ENCODE assay signal across 10 cellular contexts in the genomic region with DNA sequence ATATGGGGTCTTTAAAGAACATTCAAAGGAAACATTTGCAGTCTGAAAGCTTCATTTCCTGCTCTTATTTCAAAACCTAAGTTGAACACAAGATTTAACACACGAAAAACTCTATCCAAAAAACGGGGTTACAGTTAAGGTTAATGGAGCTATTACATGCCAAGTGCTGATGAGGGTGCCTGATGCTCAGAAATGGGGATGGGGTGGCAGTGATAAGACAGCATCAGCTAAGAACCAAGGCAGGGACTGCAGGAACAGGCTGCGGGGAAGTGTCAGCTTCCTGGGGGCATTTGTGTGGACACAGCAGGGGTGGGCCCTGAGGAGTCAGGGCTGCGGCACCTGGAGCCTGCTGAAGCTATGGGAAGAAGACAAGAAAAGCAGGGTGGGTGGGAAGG. TPM values are rescaled to one million over a fixed set of nuclear protein-coding genes. Genes with fewer than 3 reads are reported as not detected.
DNase-seq lines count a peak whose midpoint lies in the region; ATAC-seq lines count a peak whose summit lies in the region.
"Had no signal": no experiment of that assay in that cellular context is flagged by ENCODE, and none has a peak within 500 bp of the region (broad histone marks: within the 10 kb centered on the region; RNA-seq: fewer than 3 reads in every experiment).

No MANE protein-coding gene starts in this region.

- POLR2A ChIA-PET in activated CD4-positive, alpha-beta memory T cell treated with anti-CD3 and anti-CD28 coated beads for 36 hours (lab: Charles Lee), result interaction anchor here (1.0 kb wide), 1 partner anchor 12 kb away, joined by 4 read pairs; a partner anchor contains a TSS

- H3K36me3 Mint-ChIP-seq in T-helper 2 cell treated with Interferon-gamma antibody and Interleukin-4, amounts not matched to agents 5 μg/mL and 100 μg/mL, for 36 hours (ENCODE audit: low read depth), result peaks cover 10% of the 10 kb centered on the region
- H3K36me3 Mint-ChIP-seq in activated CD4-positive, alpha-beta memory T cell treated with anti-CD3 and anti-CD28 coated beads for 36 hours, result no peaks in the 10 kb centered on the region

- intact Hi-C loops in activated CD4-positive, alpha-beta memory T cell treated with anti-CD3 and anti-CD28 coated beads for 36 hours (cut with micrococcal nuclease), result no loop called here

- no peaks in the 10 kb centered on the region for H3K27me3 Mint-ChIP-seq in T-helper 2 cell treated with Interferon-gamma antibody and Interleukin-4, amounts not matched to agents 5 μg/mL and 100 μg/mL, for 36 hours (ENCODE audit: low read depth)
- no peaks in the 10 kb centered on the region for H3K27me3 Mint-ChIP-seq in activated CD4-positive, alpha-beta memory T cell treated with anti-CD3 and anti-CD28 coated beads for 36 hours
- H3K27me3 Mint-ChIP-seq in stimulated activated naive CD8-positive, alpha-beta T cell treated with anti-CD3 and anti-CD28 coated beads, Interleukin-15, amount 100 ng/mL, for 72 hours, result no peaks in the 10 kb centered on the region

- no peaks in the 10 kb centered on the region for H3K9me3 Mint-ChIP-seq in T-helper 2 cell treated with Interferon-gamma antibody and Interleukin-4, amounts not matched to agents 5 μg/mL and 100 μg/mL, for 36 hours
- no peaks in the 10 kb centered on the region for H3K9me3 Mint-ChIP-seq in activated CD4-positive, alpha-beta memory T cell treated with anti-CD3 and anti-CD28 coated beads for 36 hours
- H3K9me3 Mint-ChIP-seq in stimulated activated naive CD8-positive, alpha-beta T cell treated with anti-CD3 and anti-CD28 coated beads, Interleukin-15, amount 100 ng/mL, for 72 hours, result no peaks in the 10 kb centered on the region
- H3K9me3 Mint-ChIP-seq: endodermal cell had no signal

- DNase-seq in T-helper 2 cell treated with Interferon-gamma antibody and Interleukin-4, amounts not matched to agents 5 μg/mL and 100 μg/mL, for 36 hours (ENCODE audit: low spot score), result no peak
- DNase-seq in T-helper 2 cell (no peak), islet precursor cell (peak; percentile 37), ACHN (no peak), DMS114 treated with DMSO at 0.1 percent for 48 hours (lab: John Stamatoyannopoulos, UW; ENCODE audit: unreplicated experiment) (no peak)
- no peak for DNase-seq in activated CD4-positive, alpha-beta memory T cell treated with anti-CD3 and anti-CD28 coated beads for 36 hours
- DNase-seq in stimulated activated naive CD8-positive, alpha-beta T cell treated with anti-CD3 and anti-CD28 coated beads, Interleukin-15, amount 100 ng/mL, for 72 hours, result no peak
- DNase-seq: endodermal cell, substantia nigra had no signal

- H3K27ac Mint-ChIP-seq in T-helper 2 cell treated with Interferon-gamma antibody and Interleukin-4, amounts not matched to agents 5 μg/mL and 100 μg/mL, for 36 hours, result peak overlapping the region; percentile 85
- H3K27ac Mint-ChIP-seq in activated CD4-positive, alpha-beta memory T cell treated with anti-CD3 and anti-CD28 coated beads for 36 hours, result peak overlapping the region; percentile 85
- peak overlapping the region; percentile 76 to 90 for H3K27ac Mint-ChIP-seq in stimulated activated naive CD8-positive, alpha-beta T cell treated with anti-CD3 and anti-CD28 coated beads, Interleukin-15, amount 100 ng/mL, for 72 hours

- peak overlapping the region; percentile 73 for H3K4me3 Mint-ChIP-seq in T-helper 2 cell treated with Interferon-gamma antibody and Interleukin-4, amounts not matched to agents 5 μg/mL and 100 μg/mL, for 36 hours
- peak overlapping the region; percentile 34 for H3K4me3 Mint-ChIP-seq in activated CD4-positive, alpha-beta memory T cell treated with anti-CD3 and anti-CD28 coated beads for 36 hours
- peak overlapping the region; percentile 75 to 78 for H3K4me3 Mint-ChIP-seq in stimulated activated naive CD8-positive, alpha-beta T cell treated with anti-CD3 and anti-CD28 coated beads, Interleukin-15, amount 100 ng/mL, for 72 hours
- H3K4me3 Mint-ChIP-seq: endodermal cell had no signal

- peaks cover 32% of the 10 kb centered on the region for H3K4me1 Mint-ChIP-seq in T-helper 2 cell treated with Interferon-gamma antibody and Interleukin-4, amounts not matched to agents 5 μg/mL and 100 μg/mL, for 36 hours (ENCODE audit: low read depth)
- H3K4me1 Mint-ChIP-seq in activated CD4-positive, alpha-beta memory T cell treated with anti-CD3 and anti-CD28 coated beads for 36 hours (ENCODE audit: low read depth), result peaks cover 68% of the 10 kb centered on the region
- peaks cover 83% of the 10 kb centered on the region for H3K4me1 Mint-ChIP-seq in stimulated activated naive CD8-positive, alpha-beta T cell treated with anti-CD3 and anti-CD28 coated beads, Interleukin-15, amount 100 ng/mL, for 72 hours

- in situ Hi-C loops in ACHN (cut with HindIII; ENCODE audit: low pct_ligation_motif_present, low pct_unique_long_range_greater_than_20kb, low sequenced_read_pairs), result no loop called here

- no peak for ATAC-seq in stimulated activated naive CD8-positive, alpha-beta T cell treated with anti-CD3 and anti-CD28 coated beads, Interleukin-15, amount 100 ng/mL, for 72 hours
- no peak for ATAC-seq in GM21529 (IDR thresholded peaks at IDR 0.05; ENCODE audit: unreplicated experiment)

- CTCF ChIA-PET in activated CD4-positive, alpha-beta memory T cell treated with anti-CD3 and anti-CD28 coated beads for 36 hours (lab: Charles Lee), result interaction anchor here (0.7 to 2.2 kb wide), 2 partner anchors 12 to 34 kb away, joined by 3 to 9 read pairs; a partner anchor contains a TSS

RNA-seq across cellular contexts. Expression of a gene that starts 12.2 kb away (rescaled TPM):
- 10 to 100 TPM; 17.4 to 17.6 TPM for total RNA-seq in activated CD4-positive, alpha-beta memory T cell treated with anti-CD3 and anti-CD28 coated beads for 36 hours

RNA-seq across cellular contexts. Expression of a gene that starts 21.0 kb away (rescaled TPM):
- not detected for total RNA-seq in activated CD4-positive, alpha-beta memory T cell treated with anti-CD3 and anti-CD28 coated beads for 36 hours
- total RNA-seq: endodermal cell had no signal

RNA-seq across cellular contexts. Expression of a gene that starts 34.4 kb away (rescaled TPM):
- total RNA-seq in activated CD4-positive, alpha-beta memory T cell treated with anti-CD3 and anti-CD28 coated beads for 36 hours, result 10 to 100 TPM; 13.7 to 15.5 TPM

RNA-seq across cellular contexts. Expression of a gene that starts 40.0 kb away (rescaled TPM):
- not detected for total RNA-seq in activated CD4-positive, alpha-beta memory T cell treated with anti-CD3 and anti-CD28 coated beads for 36 hours
- total RNA-seq: endodermal cell had no signal
